14 cellular contexts compared by ENCODE assay signal in genomic region chr11:45754261-45754709, GRCh38. TPM values are rescaled to one million over a fixed set of nuclear protein-coding genes. Genes with fewer than 3 reads are reported as not detected.
DNase-seq lines count a peak whose midpoint lies in the region; ATAC-seq and TF ChIP-seq lines count a peak whose summit lies in the region.
"Had no signal": no experiment of that assay in that cellular context is flagged by ENCODE, and none has a peak within 500 bp of the region (broad histone marks: within the 10 kb centered on the region; RNA-seq: fewer than 3 reads in every experiment).

No MANE protein-coding gene starts in this region.

- intact Hi-C loops in upper lobe of right lung (cut with DNase I): no loop called here

- H3K36me3 ChIP-seq in adipocyte (ENCODE audit: control insufficient read depth, insufficient read depth, low read length, severe bottlenecking): no peaks in the 10 kb centered on the region
- H3K36me3 ChIP-seq in cardiac muscle cell: no peaks in the 10 kb centered on the region
- no peaks in the 10 kb centered on the region for H3K36me3 ChIP-seq in lung (ENCODE audit: control insufficient read depth in 2 of 2, insufficient read depth in 2 of 2, low read length in 2 of 2)
- no peaks in the 10 kb centered on the region for H3K36me3 ChIP-seq in upper lobe of right lung

- no peak overlapping the region for H3K9ac ChIP-seq in adipocyte (ENCODE audit: low read length)

- TF ChIP-seq CTCF in cardiac muscle cell (IDR thresholded peaks at IDR 0.05; ENCODE audit: low read depth, low read length) (no peak), lung (IDR thresholded peaks at IDR 0.05; ENCODE audit: control extremely low read depth, extremely low read depth) (no peak), upper lobe of right lung (IDR thresholded peaks at IDR 0.05) (no peak)

- ATAC-seq in lung (ENCODE audit: insufficient read depth, low FRiP score) (no peak), upper lobe of right lung (peak; percentile 81), HG03378 (IDR thresholded peaks at IDR 0.05; ENCODE audit: unreplicated experiment) (no peak), GM18867 (IDR thresholded peaks at IDR 0.05; ENCODE audit: unreplicated experiment) (no peak)
- ATAC-seq: activated T-helper 17 cell treated with anti-CD3 and anti-CD28 coated beads, Interleukin-2, amount 50 U/mL, for 72 hours; stimulated activated naive CD8-positive, alpha-beta T cell treated with anti-CD3 and anti-CD28 coated beads, Interleukin-15, Interleukin-2, amounts not matched to agents 100 U/mL and 50 U/mL, for 24 hours had no signal

- H3K27ac ChIP-seq in cardiac muscle cell: peak overlapping the region; percentile 88
- no peak overlapping the region for H3K27ac ChIP-seq in lung (ENCODE audit: low read depth in 1 of 2, low read length in 1 of 2)
- H3K27ac ChIP-seq in upper lobe of right lung: no peak overlapping the region

- H3K4me3 ChIP-seq in adipocyte (ENCODE audit: low read length) (no peak overlapping the region), cardiac muscle cell (no peak overlapping the region), lung (no peak overlapping the region), upper lobe of right lung (no peak overlapping the region)
- H3K4me3 ChIP-seq: skin epidermis had no signal

- H3K9me3 ChIP-seq in adipocyte (ENCODE audit: control insufficient read depth, low read length) (no peaks in the 10 kb centered on the region), cardiac muscle cell (ENCODE audit: low read depth) (no peaks in the 10 kb centered on the region), lung (ENCODE audit: control insufficient read depth in 2 of 2, insufficient read depth in 1 of 2, low read length in 1 of 2) (no peaks in the 10 kb centered on the region), upper lobe of right lung (no peaks in the 10 kb centered on the region)

- no peaks in the 10 kb centered on the region for H3K4me1 ChIP-seq in adipocyte (ENCODE audit: control insufficient read depth, insufficient read depth, low read length)
- peaks cover 28% of the 10 kb centered on the region for H3K4me1 ChIP-seq in cardiac muscle cell (ENCODE audit: low read depth)
- no peaks in the 10 kb centered on the region for H3K4me1 ChIP-seq in lung (ENCODE audit: control insufficient read depth in 2 of 2, insufficient read depth in 2 of 2, low read length in 2 of 2)
- no peaks in the 10 kb centered on the region for H3K4me1 ChIP-seq in upper lobe of right lung

- DNase-seq in adipocyte (ENCODE audit: low read depth) (peak; percentile 14), cardiac muscle cell (ENCODE audit: low read depth in 1 of 2, low spot score in 1 of 2) (peak; percentile 61 to 87), lung (ENCODE audit: low spot score) (peak; percentile 31), upper lobe of right lung (peak; percentile 68), HK-2 (ENCODE audit: unreplicated experiment) (no peak), GF-D8 (lab: John Stamatoyannopoulos, UW) (no peak)
- DNase-seq: activated CD4-positive, alpha-beta memory T cell treated with anti-CD3 and anti-CD28 coated beads for 36 hours; amygdala; DMS53; stimulated activated naive CD8-positive, alpha-beta T cell treated with anti-CD3 and anti-CD28 coated beads, Interleukin-15, Interleukin-2, amounts not matched to agents 100 U/mL and 50 U/mL, for 24 hours had no signal

- H3K27me3 ChIP-seq in adipocyte (replicated peaks; ENCODE audit: control insufficient read depth, insufficient read depth, low read length) (peaks cover 68% of the 10 kb centered on the region), cardiac muscle cell (no peaks in the 10 kb centered on the region), lung (ENCODE audit: control insufficient read depth, insufficient read depth) (no peaks in the 10 kb centered on the region), upper lobe of right lung (peaks cover 15% of the 10 kb centered on the region)

- 64 to 75% methylated on average over 8 of the region's 8 CpGs for WGBS in lung, 2 donors

RNA-seq across cellular contexts. Expression of gene SLC35C1, which starts 50.7 kb away (rescaled TPM):
- total RNA-seq in cardiac muscle cell (8.1 TPM in 2 replicates), lung (10 to 100 TPM in 1 of 2 donors, 1 to 10 TPM in 1; 5.4 to 27.2 TPM), upper lobe of right lung (25.1 TPM)
- polyA plus RNA-seq in cardiac muscle cell (7.1 and 15.1 TPM in 2 replicates), lung (10 to 100 TPM; 21.1 to 35.9 TPM)

Comparison
In these comparisons a context has a peak if more than half of its experiments do, and no peak if none do; other contexts are left out.
1. DNase-seq: peak in adipocyte (single experiment), cardiac muscle cell (2 of 2), lung (single experiment) and upper lobe of right lung (single experiment); none in HK-2 (single experiment) and GF-D8 (single experiment).